Comparison of ENCODE assay signal across 1 cellular context in the genomic region with DNA sequence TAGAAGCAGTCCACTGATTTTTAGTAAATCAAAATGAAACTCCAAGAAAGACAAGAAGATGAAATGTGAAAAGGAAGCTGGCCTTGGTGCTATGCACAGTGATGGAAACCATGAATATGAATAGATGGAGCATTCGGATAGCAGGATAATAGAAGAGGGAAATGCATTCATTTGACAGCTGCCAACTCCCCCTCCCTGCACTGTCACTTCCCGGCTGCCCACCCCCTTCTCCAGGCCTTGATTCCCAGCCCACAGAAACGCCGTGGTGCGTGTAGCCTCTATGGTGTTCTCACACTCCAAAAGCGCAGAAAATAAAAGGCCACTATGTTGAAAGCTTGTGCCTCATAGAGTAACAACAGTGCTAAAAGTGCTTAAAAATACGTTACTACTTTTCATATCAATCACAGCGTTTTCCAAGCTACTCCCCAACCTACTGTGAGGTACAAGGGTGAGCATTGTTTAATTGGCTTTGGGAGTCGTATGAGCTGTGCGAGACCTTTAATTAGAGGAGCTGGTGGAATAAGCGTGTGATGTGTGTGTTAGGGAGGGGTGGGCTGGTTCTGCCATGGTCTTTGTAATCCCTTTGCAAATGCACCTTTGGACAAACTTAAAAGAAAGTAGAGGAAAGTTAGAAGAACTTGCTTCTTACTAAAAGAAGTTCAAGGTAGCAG.
TF ChIP-seq lines count a peak whose summit lies in the region.

No MANE protein-coding gene starts in this region.

TF ChIP-seq in K562, 482 proteins besides CTCF, POLR2A, EP300 and RAD21:
- TF ChIP-seq BRF2 (IDR thresholded peaks at IDR 0.05; ENCODE audit: borderline replicate concordance, insufficient read depth, insufficient read length) (no peak), ZNF174 (CRISPR knock-in tag; IDR thresholded peaks at IDR 0.05) (no peak), KLF13 (tag; IDR thresholded peaks at IDR 0.05; ENCODE audit: borderline replicate concordance, low read depth) (no peak), ERF (CRISPR knock-in tag; IDR thresholded peaks at IDR 0.05) (no peak), MEF2A (IDR thresholded peaks at IDR 0.05; ENCODE audit: control insufficient read depth, low read depth, low read length) (no peak), ZNF586 (CRISPR knock-in tag; conservative IDR thresholded peaks at IDR 0.05) (no peak), MTA3 (IDR thresholded peaks at IDR 0.05; ENCODE audit: borderline replicate concordance) (no peak), NONO (IDR thresholded peaks at IDR 0.05; ENCODE audit: low read depth in 2 of 2, low read length in 1 of 2) (no peak), IRF9 (tag; IDR thresholded peaks at IDR 0.05) (no peak), HNRNPH1 (optimal IDR thresholded peaks at IDR 0.05; ENCODE audit: low read depth, low read length) (no peak), ZNF311 (CRISPR knock-in tag; IDR thresholded peaks at IDR 0.05) (no peak), DIDO1 (tag; IDR thresholded peaks at IDR 0.05; ENCODE audit: low read depth) (no peak), TEAD1 (CRISPR knock-in tag; IDR thresholded peaks at IDR 0.05) (no peak), NR0B1 (IDR thresholded peaks at IDR 0.05; ENCODE audit: partially characterized antibody) (no peak), ZNF347 (CRISPR knock-in tag; IDR thresholded peaks at IDR 0.05; ENCODE audit: low read depth) (no peak), KLF10 (CRISPR knock-in tag; IDR thresholded peaks at IDR 0.05) (no peak)
- TF ChIP-seq, protein P1, sequence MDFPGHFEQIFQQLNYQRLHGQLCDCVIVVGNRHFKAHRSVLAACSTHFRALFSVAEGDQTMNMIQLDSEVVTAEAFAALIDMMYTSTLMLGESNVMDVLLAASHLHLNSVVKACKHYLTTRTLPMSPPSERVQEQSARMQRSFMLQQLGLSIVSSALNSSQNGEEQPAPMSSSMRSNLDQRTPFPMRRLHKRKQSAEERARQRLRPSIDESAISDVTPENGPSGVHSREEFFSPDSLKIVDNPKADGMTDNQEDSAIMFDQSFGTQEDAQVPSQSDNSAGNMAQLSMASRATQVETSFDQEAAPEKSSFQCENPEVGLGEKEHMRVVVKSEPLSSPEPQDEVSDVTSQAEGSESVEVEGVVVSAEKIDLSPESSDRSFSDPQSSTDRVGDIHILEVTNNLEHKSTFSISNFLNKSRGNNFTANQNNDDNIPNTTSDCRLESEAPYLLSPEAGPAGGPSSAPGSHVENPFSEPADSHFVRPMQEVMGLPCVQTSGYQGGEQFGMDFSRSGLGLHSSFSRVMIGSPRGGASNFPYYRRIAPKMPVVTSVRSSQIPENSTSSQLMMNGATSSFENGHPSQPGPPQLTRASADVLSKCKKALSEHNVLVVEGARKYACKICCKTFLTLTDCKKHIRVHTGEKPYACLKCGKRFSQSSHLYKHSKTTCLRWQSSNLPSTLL (IDR thresholded peaks at IDR 0.05) = no peak
- TF ChIP-seq, protein P2, sequence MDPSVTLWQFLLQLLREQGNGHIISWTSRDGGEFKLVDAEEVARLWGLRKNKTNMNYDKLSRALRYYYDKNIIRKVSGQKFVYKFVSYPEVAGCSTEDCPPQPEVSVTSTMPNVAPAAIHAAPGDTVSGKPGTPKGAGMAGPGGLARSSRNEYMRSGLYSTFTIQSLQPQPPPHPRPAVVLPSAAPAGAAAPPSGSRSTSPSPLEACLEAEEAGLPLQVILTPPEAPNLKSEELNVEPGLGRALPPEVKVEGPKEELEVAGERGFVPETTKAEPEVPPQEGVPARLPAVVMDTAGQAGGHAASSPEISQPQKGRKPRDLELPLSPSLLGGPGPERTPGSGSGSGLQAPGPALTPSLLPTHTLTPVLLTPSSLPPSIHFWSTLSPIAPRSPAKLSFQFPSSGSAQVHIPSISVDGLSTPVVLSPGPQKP (CRISPR knock-in tag; IDR thresholded peaks at IDR 0.05) = no peak
- TF ChIP-seq, protein P3, sequence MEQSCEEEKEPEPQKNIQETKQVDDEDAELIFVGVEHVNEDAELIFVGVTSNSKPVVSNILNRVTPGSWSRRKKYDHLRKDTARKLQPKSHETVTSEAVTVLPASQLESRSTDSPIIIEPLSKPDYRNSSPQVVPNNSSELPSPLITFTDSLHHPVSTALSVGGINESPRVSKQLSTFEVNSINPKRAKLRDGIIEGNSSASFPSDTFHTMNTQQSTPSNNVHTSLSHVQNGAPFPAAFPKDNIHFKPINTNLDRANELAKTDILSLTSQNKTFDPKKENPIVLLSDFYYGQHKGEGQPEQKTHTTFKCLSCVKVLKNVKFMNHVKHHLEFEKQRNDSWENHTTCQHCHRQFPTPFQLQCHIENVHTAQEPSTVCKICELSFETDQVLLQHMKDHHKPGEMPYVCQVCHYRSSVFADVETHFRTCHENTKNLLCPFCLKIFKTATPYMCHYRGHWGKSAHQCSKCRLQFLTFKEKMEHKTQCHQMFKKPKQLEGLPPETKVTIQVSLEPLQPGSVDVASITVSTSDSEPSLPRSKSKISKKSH (CRISPR knock-in tag; IDR thresholded peaks at IDR 0.05) = no peak
